In the genomic region with DNA sequence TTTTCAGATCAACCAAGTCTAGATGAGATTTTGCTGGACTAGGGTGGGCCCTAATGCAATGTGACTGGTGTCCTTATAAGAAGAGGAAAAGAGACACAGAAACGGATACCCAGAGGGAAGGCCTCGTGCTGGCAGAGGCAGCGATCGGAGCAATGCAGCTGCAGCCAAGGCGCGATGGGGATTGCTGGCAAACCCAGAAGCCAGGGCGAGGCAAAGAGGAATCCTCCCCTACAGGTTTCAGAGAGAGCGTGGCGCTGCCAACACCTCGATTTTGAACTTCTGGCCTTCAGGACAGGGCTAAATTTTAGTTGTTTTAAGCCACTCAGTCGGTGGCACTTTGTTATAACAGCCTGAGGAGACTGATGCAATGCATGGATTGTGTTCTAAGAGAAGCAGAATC, we compare ENCODE assay signal across 27 cellular contexts.
DNase-seq lines count a peak whose midpoint lies in the region; TF ChIP-seq lines count a peak whose summit lies in the region.
"Had no signal": no experiment of that assay in that cellular context is flagged by ENCODE, and none has a peak within 500 bp of the region (broad histone marks: within the 10 kb centered on the region; RNA-seq: fewer than 3 reads in every experiment).

No MANE protein-coding gene starts in this region.

- H3K27me3 Mint-ChIP-seq in type B pancreatic cell: peaks cover 4% of the 10 kb centered on the region
- H3K27me3 Mint-ChIP-seq: activated CD4-positive, alpha-beta memory T cell treated with anti-CD3 and anti-CD28 coated beads, Interleukin-2, amount 10 ng/mL, durations not matched to agents 7 days and 5 days; B cell; stimulated activated memory B cell treated with anti-CD40 and anti-IgM and Interleukin-4, amounts not matched to agents 10 μg/mL and 1 μg/mL and 100 μg/mL, for 72 hours had no signal

- no peaks in the 10 kb centered on the region for H3K9me2 ChIP-seq in PC-9 (ENCODE audit: insufficient read depth)

- no peaks in the 10 kb centered on the region for H3K36me3 Mint-ChIP-seq in type B pancreatic cell

- peaks cover 12% of the 10 kb centered on the region; the same call in 1 of the 2 replicates for H3F3A ChIP-seq in PC-9 (ENCODE audit: insufficient read depth, low read depth)

- H2AFZ ChIP-seq in PC-9 (peak overlapping the region; percentile 61), mesenchymal stem cell (ENCODE audit: low read depth, low read length) (no peak overlapping the region)

- peak overlapping the region; percentile 43 for H3K4me2 ChIP-seq in PC-9
- no peak overlapping the region for H3K4me2 ChIP-seq in mesenchymal stem cell (ENCODE audit: low read length, poor library complexity, severe bottlenecking)

- no peaks in the 10 kb centered on the region for H4K20me1 ChIP-seq in PC-9 (ENCODE audit: insufficient read depth)

- H2BK120ac ChIP-seq in mesenchymal stem cell (ENCODE audit: low read depth, low read length): peak overlapping the region; percentile 42

- H3K27me3 ChIP-seq in PC-9 (ENCODE audit: insufficient read depth, low read depth) (no peaks in the 10 kb centered on the region), mesenchymal stem cell (ENCODE audit: control insufficient read depth in 1 of 2, insufficient read depth in 1 of 2, low read length in 2 of 2) (no peaks in the 10 kb centered on the region)
- H3K27me3 ChIP-seq: body of pancreas, gastroesophageal sphincter, uterus had no signal

- no peak overlapping the region for H4K8ac ChIP-seq in mesenchymal stem cell (ENCODE audit: low read length)

- BruUV-seq in PC-9 (replicated peaks; lab: Mats Ljungman, UMichigan): no TSS peak

- intact Hi-C loops in PC-9 (cut with micrococcal nuclease; ENCODE audit: unreplicated experiment) (loop anchor here (2.0 kb wide), 1 partner anchor 44 kb away; no protein-coding TSS in a partner anchor), cardiac septum (cut with DNase I) (no loop called here)

- H3K9me3 ChIP-seq in PC-9 (ENCODE audit: insufficient read depth, low read depth): no peaks in the 10 kb centered on the region
- H3K9me3 ChIP-seq in mesenchymal stem cell (ENCODE audit: control insufficient read depth, low read length): no peaks in the 10 kb centered on the region
- H3K9me3 ChIP-seq: body of pancreas, gastroesophageal sphincter, uterus had no signal

- no peak overlapping the region for H2AK5ac ChIP-seq in mesenchymal stem cell (ENCODE audit: low read length, severe bottlenecking)

- no peaks in the 10 kb centered on the region for H3K36me3 ChIP-seq in PC-9 (ENCODE audit: low read depth)
- no peaks in the 10 kb centered on the region for H3K36me3 ChIP-seq in mesenchymal stem cell (ENCODE audit: control insufficient read depth in 1 of 2, insufficient read depth in 2 of 2, low read depth in 1 of 2, low read length in 2 of 2)
- H3K36me3 ChIP-seq: uterus had no signal

- CTCF ChIA-PET in PC-9 (lab: Charles Lee): no interaction called here

- H3K4me3 ChIP-seq in PC-9: no peak overlapping the region
- no peak overlapping the region for H3K4me3 ChIP-seq in mesenchymal stem cell (ENCODE audit: insufficient read depth in 1 of 2, low read depth in 1 of 2, low read length in 2 of 2)
- H3K4me3 ChIP-seq: body of pancreas, gastroesophageal sphincter, uterus had no signal

- no peak overlapping the region for H2BK5ac ChIP-seq in mesenchymal stem cell (ENCODE audit: low read depth, low read length, poor library complexity, severe bottlenecking)

- H3K4me3 Mint-ChIP-seq in type B pancreatic cell: peak overlapping the region; percentile 36
- H3K4me3 Mint-ChIP-seq: activated CD4-positive, alpha-beta memory T cell treated with anti-CD3 and anti-CD28 coated beads, Interleukin-2, amount 10 ng/mL, durations not matched to agents 7 days and 5 days; B cell; naive thymus-derived CD4-positive, alpha-beta T cell; stimulated activated memory B cell treated with anti-CD40 and anti-IgM and Interleukin-4, amounts not matched to agents 10 μg/mL and 1 μg/mL and 100 μg/mL, for 72 hours had no signal

- H3K23ac ChIP-seq in mesenchymal stem cell (ENCODE audit: low read length in 2 of 2): no peak overlapping the region

- POLR2A ChIA-PET in PC-9 (lab: Charles Lee; ENCODE audit: unreplicated experiment): no interaction called here

- no peaks in the 10 kb centered on the region for H3K79me1 ChIP-seq in mesenchymal stem cell (replicated peaks; ENCODE audit: low read length, poor library complexity, severe bottlenecking)

- H3K18ac ChIP-seq in mesenchymal stem cell (ENCODE audit: low read depth in 1 of 2, low read length in 2 of 2): peak overlapping the region in 1 of 2 experiments; percentile 9

- H3K4me1 ChIP-seq in PC-9 (replicated peaks; ENCODE audit: insufficient read depth): peaks cover 20% of the 10 kb centered on the region
- H3K4me1 ChIP-seq in mesenchymal stem cell (ENCODE audit: control insufficient read depth, insufficient read depth, low read depth, low read length): peaks cover 6% of the 10 kb centered on the region
- H3K4me1 ChIP-seq: uterus had no signal

- no peak overlapping the region for H3K9ac ChIP-seq in mesenchymal stem cell (ENCODE audit: low read length)

- no peak overlapping the region for H4K91ac ChIP-seq in mesenchymal stem cell (ENCODE audit: low read length)

- 87% methylated on average over 11 of the region's 11 CpGs for WGBS in mesenchymal stem cell

- H2BK15ac ChIP-seq in mesenchymal stem cell (ENCODE audit: low read depth, poor library complexity, severe bottlenecking): no peak overlapping the region

- H3K4me1 Mint-ChIP-seq in type B pancreatic cell (ENCODE audit: unreplicated experiment): peaks cover 5% of the 10 kb centered on the region

- H3K27ac Mint-ChIP-seq in type B pancreatic cell: peak overlapping the region; percentile 86
- H3K27ac Mint-ChIP-seq: activated CD4-positive, alpha-beta memory T cell treated with anti-CD3 and anti-CD28 coated beads, Interleukin-2, amount 10 ng/mL, durations not matched to agents 7 days and 5 days; B cell; stimulated activated memory B cell treated with anti-CD40 and anti-IgM and Interleukin-4, amounts not matched to agents 10 μg/mL and 1 μg/mL and 100 μg/mL, for 72 hours had no signal

- H3K79me2 ChIP-seq in PC-9 (ENCODE audit: low read depth): no peaks in the 10 kb centered on the region

- H3K27ac ChIP-seq in PC-9 (peak overlapping the region; percentile 83), mesenchymal stem cell (ENCODE audit: low read length, poor library complexity, severe bottlenecking) (no peak overlapping the region)
- H3K27ac ChIP-seq: gastroesophageal sphincter, uterus had no signal

- H3K14ac ChIP-seq in mesenchymal stem cell (ENCODE audit: low read length in 2 of 2): no peak overlapping the region

- no peak overlapping the region for H3K4ac ChIP-seq in mesenchymal stem cell (ENCODE audit: low read depth in 1 of 2, low read length in 2 of 2)

- TF ChIP-seq CTCF in PC-9 (conservative IDR thresholded peaks at IDR 0.05) (no peak), type B pancreatic cell (conservative IDR thresholded peaks at IDR 0.05) (no peak)

- H2BK12ac ChIP-seq in mesenchymal stem cell (ENCODE audit: low read length in 2 of 2): peak overlapping the region in 1 of 2 experiments; percentile 1

- peak; percentile 80 to 82 for DNase-seq in PC-9
- peak; percentile 75 for DNase-seq in cardiac septum (ENCODE audit: low spot score)
- DNase-seq in mesenchymal stem cell: no peak
- DNase-seq in type B pancreatic cell (ENCODE audit: extremely low spot score, unreplicated experiment): no peak
- no peak for DNase-seq in NCI-H1092 (lab: John Stamatoyannopoulos, UW)
- DNase-seq in NCI-H69 (lab: John Stamatoyannopoulos, UW): no peak
- no peak for DNase-seq in activated gamma-delta T cell (lab: John Stamatoyannopoulos, UW)
- DNase-seq: ACHN; activated CD4-positive, alpha-beta memory T cell treated with anti-CD3 and anti-CD28 coated beads, Interleukin-2, amount 10 ng/mL, durations not matched to agents 7 days and 5 days; activated CD4-positive, CD25-positive, alpha-beta regulatory T cell treated with anti-CD3 and anti-CD28 coated beads, Interleukin-2, amount 50 U/mL, for 72 hours; activated CD8-positive, alpha-beta memory T cell treated with anti-CD3 and anti-CD28 coated beads, Interleukin-2, amount 50 U/mL, for 4 hours; activated naive CD4-positive, alpha-beta T cell treated with anti-CD3 and anti-CD28 coated beads, Interleukin-2, amount 50 U/mL, for 16 hours; hippocampal formation; left colon; naive thymus-derived CD4-positive, alpha-beta T cell; NCI-H1417 treated with DMSO at 0.1 percent for 48 hours; NCI-H2081; NCI-H2227 treated with DMSO at 0.1 percent for 48 hours; NCI-H526; NK-92 treated with Interleukin-12 subunit alpha and Interleukin-12 subunit beta, amount 100 ng/mL, for 24 hours; PC-3; T-helper 2 cell; uterus had no signal

- no peaks in the 10 kb centered on the region for H3K9me3 Mint-ChIP-seq in type B pancreatic cell
- H3K9me3 Mint-ChIP-seq: activated CD4-positive, alpha-beta memory T cell treated with anti-CD3 and anti-CD28 coated beads, Interleukin-2, amount 10 ng/mL, durations not matched to agents 7 days and 5 days; naive thymus-derived CD4-positive, alpha-beta T cell; stimulated activated memory B cell treated with anti-CD40 and anti-IgM and Interleukin-4, amounts not matched to agents 10 μg/mL and 1 μg/mL and 100 μg/mL, for 72 hours had no signal

Comparison
In these comparisons a context has a peak if more than half of its experiments do, and no peak if none do; other contexts are left out.
1. DNase-seq: peak in PC-9 (2 of 2) and cardiac septum (single experiment); none in mesenchymal stem cell (single experiment), type B pancreatic cell (single experiment), NCI-H1092 (single experiment), NCI-H69 (single experiment) and activated gamma-delta T cell (single experiment).